ENCODE assay signal across 14 cellular contexts in the genomic region with DNA sequence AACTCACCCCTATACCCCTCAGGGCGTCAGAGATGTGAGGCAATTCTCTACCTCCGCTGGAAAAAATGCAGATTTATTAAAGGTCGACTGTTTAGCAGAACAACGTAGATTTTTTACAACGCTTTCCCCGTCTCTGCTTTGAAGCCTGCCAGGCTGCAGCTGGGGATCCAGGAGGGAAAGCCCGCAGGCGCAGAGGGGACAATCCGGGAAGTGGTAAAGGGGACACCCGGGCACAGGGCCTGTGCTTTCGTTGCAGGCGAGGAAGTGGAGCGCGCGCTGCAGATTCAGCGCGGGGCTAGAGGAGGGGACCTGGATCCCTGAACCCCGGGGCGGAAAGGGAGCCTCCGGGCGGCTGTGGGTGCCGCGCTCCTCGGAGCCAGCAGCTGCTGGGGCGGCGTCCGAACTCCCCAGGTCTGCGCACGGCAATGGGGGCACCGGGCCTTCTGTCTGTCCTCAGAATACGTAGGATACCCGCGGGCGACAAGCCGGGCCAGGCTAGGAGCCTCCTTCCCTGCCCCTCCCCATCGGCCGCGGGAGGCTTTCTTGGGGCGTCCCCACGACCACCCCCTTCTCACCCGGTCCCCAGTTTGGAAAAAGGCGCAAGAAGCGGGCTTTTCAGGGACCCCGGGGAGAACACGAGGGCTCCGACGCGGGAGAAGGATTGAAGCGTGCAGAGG. TPM values are rescaled to one million over a fixed set of nuclear protein-coding genes. Genes with fewer than 3 reads are reported as not detected.
DNase-seq lines count a peak whose midpoint lies in the region; ATAC-seq and TF ChIP-seq lines count a peak whose summit lies in the region.
"Had no signal": no experiment of that assay in that cellular context is flagged by ENCODE, and none has a peak within 500 bp of the region (broad histone marks: within the 10 kb centered on the region; RNA-seq: fewer than 3 reads in every experiment).

No MANE protein-coding gene starts in this region.

- H3K27me3 ChIP-seq in HUES6 (ENCODE audit: control insufficient read depth, insufficient read depth, low read length), result peaks cover 100% of the 10 kb centered on the region

- H3K9ac ChIP-seq in ES-I3 (ENCODE audit: low read depth, low read length) (peak overlapping the region; percentile 17; the same call in 1 of the 2 replicates), HUES6 (ENCODE audit: low read length) (no peak overlapping the region)

- no peak for DNase-seq in epithelial cell of proximal tubule (ENCODE audit: low read depth)
- peak; percentile 61 for DNase-seq in retina
- no peak for DNase-seq in SW480 (ENCODE audit: low spot score)
- DNase-seq in DMS153 (lab: John Stamatoyannopoulos, UW), result no peak
- DNase-seq: effector memory CD4-positive, alpha-beta T cell; NCI-H1417; NCI-H526 treated with DMSO at 0.1 percent for 48 hours; thyroid gland had no signal

- H3K4me3 ChIP-seq in HUES6 (ENCODE audit: low read depth, low read length) (peak overlapping the region; percentile 27), epithelial cell of proximal tubule (ENCODE audit: low read depth, low read length) (peak overlapping the region; percentile 55)
- H3K4me3 ChIP-seq: thyroid gland had no signal

- TF ChIP-seq CTCF in epithelial cell of proximal tubule (conservative IDR thresholded peaks at IDR 0.05; ENCODE audit: low read depth, low read length), result no peak

- no peak overlapping the region for H3K27ac ChIP-seq in HUES6 (ENCODE audit: low read depth, low read length)
- H3K27ac ChIP-seq: gastroesophageal sphincter, neutrophil, thyroid gland had no signal

- peaks cover 6% of the 10 kb centered on the region; the same call in 1 of the 2 replicates for H3K4me1 ChIP-seq in ES-I3 (ENCODE audit: insufficient read depth, low read length)
- peaks cover 69% of the 10 kb centered on the region for H3K4me1 ChIP-seq in HUES6 (ENCODE audit: control insufficient read depth, insufficient read depth, low read length)

- ATAC-seq in GM19395 (IDR thresholded peaks at IDR 0.05; ENCODE audit: unreplicated experiment), result no peak
- ATAC-seq: gastroesophageal sphincter, left lobe of liver had no signal

- H3K36me3 ChIP-seq in ES-I3 (ENCODE audit: insufficient read depth, low read length) (no peaks in the 10 kb centered on the region), HUES6 (ENCODE audit: control insufficient read depth, insufficient read depth, low read length) (no peaks in the 10 kb centered on the region)
- H3K36me3 ChIP-seq: gastroesophageal sphincter, neutrophil, thyroid gland had no signal

- H3K9me3 ChIP-seq in ES-I3 (ENCODE audit: control insufficient read depth, insufficient read depth, low read length), result no peaks in the 10 kb centered on the region
- no peaks in the 10 kb centered on the region for H3K9me3 ChIP-seq in HUES6 (ENCODE audit: control insufficient read depth, insufficient read depth, low read depth, low read length)
- H3K9me3 ChIP-seq: gastroesophageal sphincter, neutrophil, thyroid gland had no signal

RNA-seq across cellular contexts. Expression of a gene that starts 5.5 kb away (rescaled TPM):
- 22.3 and 23.2 TPM in 2 replicates for total RNA-seq in epithelial cell of proximal tubule
- total RNA-seq: left lobe of liver, thyroid gland had no signal
